ENCODE assay signal across 24 cellular contexts in the genomic region with DNA sequence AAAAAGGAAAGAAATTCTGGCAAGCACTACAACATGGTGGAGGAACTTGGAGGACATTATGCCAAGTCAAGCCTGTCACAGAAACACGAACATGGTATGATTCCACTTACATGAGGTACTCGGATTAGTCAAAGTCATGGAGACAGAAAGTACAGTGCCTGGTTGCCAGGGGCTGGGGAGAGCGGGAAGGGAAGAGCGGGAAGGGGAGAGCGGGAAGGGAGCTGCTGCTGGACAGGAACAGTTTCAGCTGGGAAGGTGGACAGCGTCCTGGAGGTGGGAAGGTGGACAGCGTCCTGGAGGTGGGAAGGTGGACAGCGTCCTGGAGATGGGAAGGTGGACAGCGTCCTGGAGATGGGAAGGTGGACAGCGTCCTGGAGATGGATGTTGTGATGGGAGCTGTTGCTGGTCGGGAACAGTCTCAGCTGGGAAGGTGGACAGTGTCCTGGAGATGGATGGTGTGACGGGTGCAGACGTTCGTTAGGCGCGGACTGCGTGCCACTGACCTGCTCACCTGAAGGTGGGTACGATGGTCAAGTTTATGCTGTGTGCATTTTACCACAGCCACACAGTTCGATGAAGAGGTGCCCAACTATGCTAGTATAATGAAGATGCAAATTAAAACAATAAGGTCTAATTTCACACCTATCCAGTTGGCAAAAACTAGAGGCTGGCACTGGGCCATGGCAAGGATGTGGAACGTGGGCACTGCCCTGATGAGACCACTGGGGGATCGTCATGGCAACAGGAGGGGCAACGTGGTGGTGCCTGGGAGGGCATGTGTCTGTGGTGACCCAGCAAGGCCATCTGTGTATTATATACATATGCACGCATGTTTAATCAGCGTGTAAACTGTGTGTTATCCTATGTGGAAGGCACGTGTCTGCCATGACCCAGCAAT.
DNase-seq lines count a peak whose midpoint lies in the region; ATAC-seq and TF ChIP-seq lines count a peak whose summit lies in the region.
"Had no signal": no experiment of that assay in that cellular context is flagged by ENCODE, and none has a peak within 500 bp of the region (broad histone marks: within the 10 kb centered on the region; RNA-seq: fewer than 3 reads in every experiment).

No MANE protein-coding gene starts in this region.

- H3K4me3 ChIP-seq in upper lobe of left lung: no peak overlapping the region
- H3K4me3 ChIP-seq: BLaER1 treated with 17β-estradiol and CSF1 and Interleukin-3, amounts not matched to agents 10 nM and 100 nM; ovary; SJSA1; stomach had no signal

- H3K9me3 Mint-ChIP-seq in chondrocyte (ENCODE audit: low read depth): no peaks in the 10 kb centered on the region
- peaks cover 22% of the 10 kb centered on the region for H3K9me3 Mint-ChIP-seq in nephron progenitor cell
- H3K9me3 Mint-ChIP-seq: activated CD4-positive, alpha-beta T cell treated with anti-CD3 and anti-CD28 coated beads, Interleukin-2, amount 10 ng/mL, durations not matched to agents 24 days and 14 days; activated T-helper 17 cell treated with anti-CD3 and anti-CD28 coated beads, Interleukin-2, amount 50 U/mL, for 72 hours had no signal

- H3K4me1 Mint-ChIP-seq in chondrocyte (ENCODE audit: low read depth) (peaks cover 19% of the 10 kb centered on the region), nephron progenitor cell (peaks cover 18% of the 10 kb centered on the region)

- ATAC-seq in Right ventricle myocardium inferior (no peak), upper lobe of left lung (ENCODE audit: low FRiP score in 2 of 2) (no peak), GM19452 (IDR thresholded peaks at IDR 0.05; ENCODE audit: unreplicated experiment) (no peak)
- ATAC-seq: activated T-helper 17 cell treated with anti-CD3 and anti-CD28 coated beads, Interleukin-2, amount 50 U/mL, for 72 hours; right cardiac atrium had no signal

- H3K27me3 Mint-ChIP-seq in chondrocyte (ENCODE audit: low read depth) (no peaks in the 10 kb centered on the region), nephron progenitor cell (ENCODE audit: low read depth, poor library complexity) (no peaks in the 10 kb centered on the region)
- H3K27me3 Mint-ChIP-seq: activated CD4-positive, alpha-beta T cell treated with anti-CD3 and anti-CD28 coated beads, Interleukin-2, amount 10 ng/mL, durations not matched to agents 24 days and 14 days; activated T-helper 17 cell treated with anti-CD3 and anti-CD28 coated beads, Interleukin-2, amount 50 U/mL, for 72 hours had no signal

- WGBS in upper lobe of left lung, 2 donors: 90 to 94% methylated on average over 25 of the region's 25 CpGs

- H3K27ac ChIP-seq in upper lobe of left lung: no peak overlapping the region
- H3K27ac ChIP-seq: BLaER1 treated with 17β-estradiol and CSF1 and Interleukin-3, amounts not matched to agents 10 nM and 100 nM; HL-60; ovary; SJSA1; stomach had no signal

- peaks cover 0 to 6% (median 0%) of the 10 kb centered on the region in 4 donors for H3K36me3 ChIP-seq in upper lobe of left lung
- H3K36me3 ChIP-seq: ovary had no signal

- peak; percentile 38 for DNase-seq in cardiac septum (ENCODE audit: low spot score)
- DNase-seq in Right ventricle myocardium inferior (ENCODE audit: missing footprints): no peak
- DNase-seq in chondrocyte (ENCODE audit: low spot score): peak; percentile 65
- DNase-seq in nephron progenitor cell: no peak
- peak; percentile 11 to 25 for DNase-seq in upper lobe of left lung
- DNase-seq in LoVo (ENCODE audit: low spot score): no peak
- no peak for DNase-seq in occipital lobe (lab: John Stamatoyannopoulos, UW)
- DNase-seq: ACHN; activated CD4-positive, alpha-beta T cell treated with anti-CD3 and anti-CD28 coated beads, Interleukin-2, amount 10 ng/mL, durations not matched to agents 24 days and 14 days; foreskin fibroblast; hippocampal formation; IMR-90; NCI-H1417 treated with DMSO at 0.1 percent for 48 hours; NCI-H510A; NK-92 treated with Interleukin-12 subunit alpha and Interleukin-12 subunit beta, amount 100 ng/mL, for 24 hours; stimulated activated CD4-positive, alpha-beta T cell treated with anti-CD3 and anti-CD28 coated beads, Interleukin-15, amount 100 ng/mL, for 24 hours; stomach had no signal

- H3K9me3 ChIP-seq in upper lobe of left lung: no peaks in the 10 kb centered on the region
- H3K9me3 ChIP-seq: BLaER1 treated with 17β-estradiol and CSF1 and Interleukin-3, amounts not matched to agents 10 nM and 100 nM; ovary; SJSA1; stomach had no signal

- no peaks in the 10 kb centered on the region for H3K27me3 ChIP-seq in upper lobe of left lung
- H3K27me3 ChIP-seq: BLaER1 treated with 17β-estradiol and CSF1 and Interleukin-3, amounts not matched to agents 10 nM and 100 nM; ovary; SJSA1; stomach had no signal

- TF ChIP-seq CTCF in chondrocyte (IDR thresholded peaks at IDR 0.05) (no peak), nephron progenitor cell (IDR thresholded peaks at IDR 0.05) (no peak), upper lobe of left lung (IDR thresholded peaks at IDR 0.05) (no peak)

- peaks cover 1% of the 10 kb centered on the region for H3K36me3 Mint-ChIP-seq in chondrocyte (ENCODE audit: low read depth)
- peaks cover 32% of the 10 kb centered on the region for H3K36me3 Mint-ChIP-seq in nephron progenitor cell (ENCODE audit: low read depth)

- H3K4me3 Mint-ChIP-seq in chondrocyte (ENCODE audit: unreplicated experiment) (no peak overlapping the region), nephron progenitor cell (no peak overlapping the region)
- H3K4me3 Mint-ChIP-seq: activated CD4-positive, alpha-beta T cell treated with anti-CD3 and anti-CD28 coated beads, Interleukin-2, amount 10 ng/mL, durations not matched to agents 24 days and 14 days; activated T-helper 17 cell treated with anti-CD3 and anti-CD28 coated beads, Interleukin-2, amount 50 U/mL, for 72 hours had no signal

- intact Hi-C loops in cardiac septum (cut with DNase I): no loop called here
- intact Hi-C loops in Right ventricle myocardium inferior (cut with DNase I): no loop called here

- TF ChIP-seq EP300 in upper lobe of left lung (IDR thresholded peaks at IDR 0.05): no peak

- H3K27ac Mint-ChIP-seq in chondrocyte (ENCODE audit: unreplicated experiment) (no peak overlapping the region), nephron progenitor cell (peak overlapping the region; percentile 4)
- H3K27ac Mint-ChIP-seq: activated CD4-positive, alpha-beta T cell treated with anti-CD3 and anti-CD28 coated beads, Interleukin-2, amount 10 ng/mL, durations not matched to agents 24 days and 14 days; activated T-helper 17 cell treated with anti-CD3 and anti-CD28 coated beads, Interleukin-2, amount 50 U/mL, for 72 hours had no signal

- peaks cover 0 to 25% (median 17%) of the 10 kb centered on the region in 4 donors for H3K4me1 ChIP-seq in upper lobe of left lung

- no peak for TF ChIP-seq POLR2A in upper lobe of left lung (IDR thresholded peaks at IDR 0.05)

Comparison
In these comparisons a context has a peak if more than half of its experiments do, and no peak if none do; other contexts are left out.
1. DNase-seq: peak in cardiac septum (single experiment), chondrocyte (single experiment) and upper lobe of left lung (2 of 2); none in Right ventricle myocardium inferior (single experiment), nephron progenitor cell (single experiment), LoVo (single experiment) and occipital lobe (single experiment).